Comparison of ENCODE assay signal across 17 cellular contexts in genomic region chr15:72340366-72340765, GRCh38. TPM values are rescaled to one million over a fixed set of nuclear protein-coding genes. Genes with fewer than 3 reads are reported as not detected.
DNase-seq lines count a peak whose midpoint lies in the region; ATAC-seq, FAIRE-seq and TF ChIP-seq lines count a peak whose summit lies in the region.
"Had no signal": no experiment of that assay in that cellular context is flagged by ENCODE, and none has a peak within 500 bp of the region (broad histone marks: within the 10 kb centered on the region; RNA-seq: fewer than 3 reads in every experiment).

No MANE protein-coding gene starts in this region.

- no peaks in the 10 kb centered on the region for H3K4me1 ChIP-seq in vagina

- DNase-seq in NCI-H2171 treated with DMSO at 0.1 percent for 48 hours (lab: John Stamatoyannopoulos, UW) (peak; percentile 46), NCI-H2171 (lab: John Stamatoyannopoulos, UW) (no peak), glutamatergic neuron (no peak), vagina (ENCODE audit: extremely low spot score in 2 of 2) (peak in 1 of 2 donors; percentile 52), RCC 7860 (ENCODE audit: low spot score) (no peak)
- no peak for DNase-seq in activated CD8-positive, alpha-beta T cell treated with anti-CD3 and anti-CD28 coated beads for 36 hours
- DNase-seq: 8988T; activated CD4-positive, alpha-beta memory T cell treated with anti-CD3 and anti-CD28 coated beads, Interleukin-2, amount 10 ng/mL, durations not matched to agents 7 days and 5 days; CD8-positive, alpha-beta T cell; heart right ventricle; stimulated activated CD4-positive, alpha-beta T cell treated with anti-CD3 and anti-CD28 coated beads, Interleukin-4, amount 100 ng/mL, for 24 hours had no signal

- H3K27me3 Mint-ChIP-seq in brain = no peaks in the 10 kb centered on the region
- peaks cover 3% of the 10 kb centered on the region for H3K27me3 Mint-ChIP-seq in glutamatergic neuron (ENCODE audit: unreplicated experiment)
- no peaks in the 10 kb centered on the region for H3K27me3 Mint-ChIP-seq in activated CD8-positive, alpha-beta T cell treated with anti-CD3 and anti-CD28 coated beads for 36 hours
- H3K27me3 Mint-ChIP-seq: activated CD4-positive, alpha-beta memory T cell treated with anti-CD3 and anti-CD28 coated beads, Interleukin-2, amount 10 ng/mL, durations not matched to agents 7 days and 5 days had no signal

- CTCF ChIA-PET in activated CD8-positive, alpha-beta T cell treated with anti-CD3 and anti-CD28 coated beads for 36 hours (lab: Charles Lee) = interaction anchor here (0.7 kb wide), 1 partner anchor 26 kb away, joined by 3 read pairs; no protein-coding TSS in a partner anchor

- peak overlapping the region in 4 of 5 experiments; percentile 61 to 90 (median 80) for H3K27ac Mint-ChIP-seq in brain
- peak overlapping the region; percentile 88 for H3K27ac Mint-ChIP-seq in glutamatergic neuron (ENCODE audit: unreplicated experiment)
- H3K27ac Mint-ChIP-seq in activated CD8-positive, alpha-beta T cell treated with anti-CD3 and anti-CD28 coated beads for 36 hours = no peak overlapping the region
- H3K27ac Mint-ChIP-seq: activated CD4-positive, alpha-beta memory T cell treated with anti-CD3 and anti-CD28 coated beads, Interleukin-2, amount 10 ng/mL, durations not matched to agents 7 days and 5 days; CD8-positive, alpha-beta T cell had no signal

- H3K36me3 Mint-ChIP-seq in brain (peaks cover 25% of the 10 kb centered on the region), glutamatergic neuron (ENCODE audit: unreplicated experiment) (peaks cover 3% of the 10 kb centered on the region)
- H3K36me3 Mint-ChIP-seq in activated CD8-positive, alpha-beta T cell treated with anti-CD3 and anti-CD28 coated beads for 36 hours (ENCODE audit: low read depth) = peaks cover 4% of the 10 kb centered on the region

- intact Hi-C loops in vagina (cut with DNase I) = no loop called here
- intact Hi-C loops in activated CD8-positive, alpha-beta T cell treated with anti-CD3 and anti-CD28 coated beads for 36 hours (cut with micrococcal nuclease) = no loop called here

- POLR2A ChIA-PET in activated CD8-positive, alpha-beta T cell treated with anti-CD3 and anti-CD28 coated beads for 36 hours (lab: Charles Lee) = interaction anchor here (0.6 to 1.1 kb wide), 2 partner anchors 20 to 195 kb away, joined by 3 read pairs; no protein-coding TSS in a partner anchor

- H3K9me3 Mint-ChIP-seq in brain = no peaks in the 10 kb centered on the region
- H3K9me3 Mint-ChIP-seq in glutamatergic neuron (ENCODE audit: unreplicated experiment) = peaks cover 2% of the 10 kb centered on the region
- no peaks in the 10 kb centered on the region for H3K9me3 Mint-ChIP-seq in activated CD8-positive, alpha-beta T cell treated with anti-CD3 and anti-CD28 coated beads for 36 hours
- H3K9me3 Mint-ChIP-seq: activated CD4-positive, alpha-beta memory T cell treated with anti-CD3 and anti-CD28 coated beads, Interleukin-2, amount 10 ng/mL, durations not matched to agents 7 days and 5 days had no signal

- H3K36me3 ChIP-seq in vagina = peaks cover 0 to 21% of the 10 kb centered on the region in 2 donors

- H3K4me1 Mint-ChIP-seq in brain (peaks cover 8% of the 10 kb centered on the region), glutamatergic neuron (ENCODE audit: low read depth, unreplicated experiment) (peaks cover 19% of the 10 kb centered on the region)
- no peaks in the 10 kb centered on the region for H3K4me1 Mint-ChIP-seq in activated CD8-positive, alpha-beta T cell treated with anti-CD3 and anti-CD28 coated beads for 36 hours (ENCODE audit: low read depth)
- H3K4me1 Mint-ChIP-seq: activated CD4-positive, alpha-beta memory T cell treated with anti-CD3 and anti-CD28 coated beads, Interleukin-2, amount 10 ng/mL, durations not matched to agents 7 days and 5 days had no signal

- peak overlapping the region; percentile 50 for H3K27ac ChIP-seq in vagina

- H3K9me3 ChIP-seq in vagina = no peaks in the 10 kb centered on the region
- H3K9me3 ChIP-seq: heart right ventricle, upper lobe of left lung had no signal

- no peak for TF ChIP-seq POLR2A in vagina (IDR thresholded peaks at IDR 0.05)

- H3K4me3 Mint-ChIP-seq in brain (peak overlapping the region in 1 of 5 experiments; percentile 26), glutamatergic neuron (ENCODE audit: unreplicated experiment) (no peak overlapping the region)
- H3K4me3 Mint-ChIP-seq in activated CD8-positive, alpha-beta T cell treated with anti-CD3 and anti-CD28 coated beads for 36 hours = no peak overlapping the region
- H3K4me3 Mint-ChIP-seq: activated CD4-positive, alpha-beta memory T cell treated with anti-CD3 and anti-CD28 coated beads, Interleukin-2, amount 10 ng/mL, durations not matched to agents 7 days and 5 days; CD8-positive, alpha-beta T cell had no signal

- no peak for ATAC-seq in GM18511 (IDR thresholded peaks at IDR 0.05; ENCODE audit: unreplicated experiment)
- no peak for ATAC-seq in activated CD8-positive, alpha-beta T cell treated with anti-CD3 and anti-CD28 coated beads for 36 hours
- ATAC-seq: CD8-positive, alpha-beta T cell had no signal

- TF ChIP-seq CTCF in brain (conservative IDR thresholded peaks at IDR 0.05) (no peak), glutamatergic neuron (IDR thresholded peaks at IDR 0.05; ENCODE audit: partially characterized antibody, unreplicated experiment) (no peak), vagina (IDR thresholded peaks at IDR 0.05) (no peak)
- no peak for TF ChIP-seq CTCF in activated CD8-positive, alpha-beta T cell treated with anti-CD3 and anti-CD28 coated beads for 36 hours (IDR thresholded peaks at IDR 0.05)

- no peaks in the 10 kb centered on the region for H3K27me3 ChIP-seq in vagina
- H3K27me3 ChIP-seq: heart right ventricle, upper lobe of left lung had no signal

- no peak overlapping the region for H3K4me3 ChIP-seq in vagina
- H3K4me3 ChIP-seq: heart right ventricle, upper lobe of left lung had no signal

- no peak for FAIRE-seq in RCC 7860 (lab: Jason Lieb, UNC)
- FAIRE-seq: HTR-8/SVneo, TTC549 had no signal

RNA-seq across cellular contexts. Expression of gene CELF6, which starts 20.4 kb away (rescaled TPM):
- polyA plus RNA-seq in brain (ENCODE audit: insufficient read depth, low read depth, low replicate concordance) = 8.6 TPM
- 4.1 TPM for total RNA-seq in glutamatergic neuron (ENCODE audit: unreplicated experiment)
- total RNA-seq in vagina = 7.1 TPM
- total RNA-seq in activated CD8-positive, alpha-beta T cell treated with anti-CD3 and anti-CD28 coated beads for 36 hours = under 1 TPM; 0.18 to 0.20 TPM

RNA-seq across cellular contexts. Expression of gene HEXA, which starts 35.4 kb away (rescaled TPM):
- polyA plus RNA-seq in brain (ENCODE audit: insufficient read depth, low read depth, low replicate concordance) = 56.1 TPM
- total RNA-seq in glutamatergic neuron (ENCODE audit: unreplicated experiment) (81.6 TPM), vagina (82.5 TPM)
- total RNA-seq in activated CD8-positive, alpha-beta T cell treated with anti-CD3 and anti-CD28 coated beads for 36 hours = 10 to 100 TPM; 55.8 to 66.8 TPM

RNA-seq across cellular contexts. Expression of gene TMEM202, which starts 57.7 kb away (rescaled TPM):
- polyA plus RNA-seq in brain (ENCODE audit: insufficient read depth, low read depth, low replicate concordance) = not detected
- total RNA-seq in glutamatergic neuron (ENCODE audit: unreplicated experiment) (not detected), vagina (not detected)
- not detected for total RNA-seq in activated CD8-positive, alpha-beta T cell treated with anti-CD3 and anti-CD28 coated beads for 36 hours
- total RNA-seq: activated CD4-positive, alpha-beta memory T cell treated with anti-CD3 and anti-CD28 coated beads, Interleukin-2, amount 10 ng/mL, durations not matched to agents 7 days and 5 days; CD8-positive, alpha-beta T cell; heart right ventricle; renal cortical epithelial cell; upper lobe of left lung had no signal
- polyA plus RNA-seq: heart right ventricle had no signal
